9 cellular contexts compared by ENCODE assay signal in the genomic region with DNA sequence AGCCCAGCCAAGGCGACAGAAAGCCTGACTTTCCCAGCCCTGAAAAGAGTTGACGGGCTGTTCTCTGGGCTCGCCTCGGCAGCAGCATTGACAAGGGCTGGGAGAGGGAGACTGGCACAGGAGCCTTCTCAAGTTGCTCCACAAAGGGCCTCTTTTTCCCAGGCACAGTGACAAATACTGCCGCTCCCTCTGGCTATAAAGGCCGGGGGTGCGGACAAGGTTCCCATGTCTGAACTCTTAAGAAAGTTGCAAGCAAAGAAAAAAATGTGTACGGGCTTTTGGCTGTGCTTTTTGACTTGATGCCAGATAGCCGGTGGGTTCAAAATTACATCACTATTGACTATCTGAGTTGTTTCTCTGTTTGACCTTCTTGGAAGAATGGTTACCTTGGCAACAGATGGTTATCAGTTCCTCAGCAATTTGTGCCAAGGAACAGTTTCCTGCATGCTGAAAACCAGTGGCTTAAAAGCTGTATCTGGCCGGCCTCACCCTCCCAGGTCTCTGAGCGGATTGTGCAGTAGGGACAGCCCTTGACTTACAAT.
DNase-seq lines count a peak whose midpoint lies in the region; ATAC-seq lines count a peak whose summit lies in the region.
"Had no signal": no experiment of that assay in that cellular context is flagged by ENCODE, and none has a peak within 500 bp of the region (broad histone marks: within the 10 kb centered on the region; RNA-seq: fewer than 3 reads in every experiment).

No MANE protein-coding gene starts in this region.

- H3K9ac ChIP-seq in mesendoderm (ENCODE audit: low read length): no peak overlapping the region

- no peak overlapping the region for H4K5ac ChIP-seq in mesendoderm (ENCODE audit: low read length)

- H3K79me1 ChIP-seq in mesendoderm (ENCODE audit: low read length): no peaks in the 10 kb centered on the region

- no CpG with 5 or more reads among the region's 11 CpGs for WGBS in mesendoderm (ENCODE audit: extremely low coverage, insufficient coverage, low lambda C conversion rate)

- no peak overlapping the region for H2AFZ ChIP-seq in ACC112 (ENCODE audit: low read length, unreplicated experiment)

- H3K4me2 ChIP-seq in mesendoderm (ENCODE audit: low read length): no peak overlapping the region

- H3K4me3 ChIP-seq in ACC112 (ENCODE audit: low read depth, low read length) (no peak overlapping the region), mesendoderm (ENCODE audit: low read length) (no peak overlapping the region)

- H3K4ac ChIP-seq in mesendoderm (ENCODE audit: low read depth, low read length): no peak overlapping the region

- H3K79me2 ChIP-seq in ACC112 (ENCODE audit: control insufficient read depth, insufficient read depth, low read length, unreplicated experiment) (no peaks in the 10 kb centered on the region), mesendoderm (ENCODE audit: control insufficient read depth, insufficient read depth, low read length) (no peaks in the 10 kb centered on the region)

- no peaks in the 10 kb centered on the region for H3K36me3 Mint-ChIP-seq in stimulated activated memory B cell treated with anti-CD40 and anti-IgM and Interleukin-4, amounts not matched to agents 10 μg/mL and 1 μg/mL and 100 μg/mL, for 72 hours

- H3K23ac ChIP-seq in mesendoderm (ENCODE audit: low read length): no peak overlapping the region

- H3K27me3 Mint-ChIP-seq in stimulated activated memory B cell treated with anti-CD40 and anti-IgM and Interleukin-4, amounts not matched to agents 10 μg/mL and 1 μg/mL and 100 μg/mL, for 72 hours: peaks cover 54% of the 10 kb centered on the region

- H3K27ac ChIP-seq in ACC112 (ENCODE audit: low read depth, low read length) (peak overlapping the region; percentile 55), mesendoderm (ENCODE audit: low read depth, low read length) (no peak overlapping the region)

- no peak overlapping the region for H3K27ac Mint-ChIP-seq in stimulated activated memory B cell treated with anti-CD40 and anti-IgM and Interleukin-4, amounts not matched to agents 10 μg/mL and 1 μg/mL and 100 μg/mL, for 72 hours
- H3K27ac Mint-ChIP-seq: T-helper 1 cell treated with Interleukin-12 subunit alpha and Interleukin-12 subunit beta and Interleukin-4 antibody, amounts not matched to agents 30 μg/mL and 1 μg/mL, for 36 hours had no signal

- peak overlapping the region; percentile 86 for H3K18ac ChIP-seq in mesendoderm (ENCODE audit: low read length)

- H3K4me3 Mint-ChIP-seq in stimulated activated memory B cell treated with anti-CD40 and anti-IgM and Interleukin-4, amounts not matched to agents 10 μg/mL and 1 μg/mL and 100 μg/mL, for 72 hours: no peak overlapping the region
- H3K4me3 Mint-ChIP-seq: T-helper 1 cell treated with Interleukin-12 subunit alpha and Interleukin-12 subunit beta and Interleukin-4 antibody, amounts not matched to agents 30 μg/mL and 1 μg/mL, for 36 hours had no signal

- no peak overlapping the region for H2BK5ac ChIP-seq in mesendoderm (ENCODE audit: low read length)

- H2BK120ac ChIP-seq in mesendoderm (ENCODE audit: low read depth, low read length): no peak overlapping the region

- peak overlapping the region; percentile 51 for H3K56ac ChIP-seq in mesendoderm (ENCODE audit: low read length)

- H3K36me3 ChIP-seq in ACC112 (ENCODE audit: insufficient read depth, low read length): no peaks in the 10 kb centered on the region
- H3K36me3 ChIP-seq in mesendoderm (ENCODE audit: control insufficient read depth, insufficient read depth, low read length): no peaks in the 10 kb centered on the region

- peaks cover 3% of the 10 kb centered on the region for H3K9me3 Mint-ChIP-seq in stimulated activated memory B cell treated with anti-CD40 and anti-IgM and Interleukin-4, amounts not matched to agents 10 μg/mL and 1 μg/mL and 100 μg/mL, for 72 hours
- H3K9me3 Mint-ChIP-seq: T-helper 1 cell treated with Interleukin-12 subunit alpha and Interleukin-12 subunit beta and Interleukin-4 antibody, amounts not matched to agents 30 μg/mL and 1 μg/mL, for 36 hours had no signal

- DNase-seq in NCI-H146 (lab: John Stamatoyannopoulos, UW): peak; percentile 74
- peak; percentile 62 for DNase-seq in dedifferentiated amniotic fluid mesenchymal stem cell (ENCODE audit: extremely low spot score)
- DNase-seq in mesendoderm: peak; percentile 97
- DNase-seq in NCI-H1694 (lab: John Stamatoyannopoulos, UW): no peak
- no peak for DNase-seq in activated T-cell treated with anti-CD3 and anti-CD28 coated beads for 4 hours
- DNase-seq in stimulated activated CD4-positive, alpha-beta T cell treated with anti-CD3 and anti-CD28 coated beads, Interleukin-1b, Interleukin-23, amount 100 ng/mL, for 48 hours: no peak

- no peak overlapping the region for H4K8ac ChIP-seq in mesendoderm (ENCODE audit: low read depth, low read length)

- H3K4me1 Mint-ChIP-seq in stimulated activated memory B cell treated with anti-CD40 and anti-IgM and Interleukin-4, amounts not matched to agents 10 μg/mL and 1 μg/mL and 100 μg/mL, for 72 hours: no peaks in the 10 kb centered on the region

- no peak overlapping the region for H2AK5ac ChIP-seq in mesendoderm (ENCODE audit: low read length)

- 0 out of 2 replicates have a peak, but pooled peaks cover 5% of the 10 kb centered on the region for H3K27me3 ChIP-seq in ACC112 (ENCODE audit: insufficient read depth, low read length)
- H3K27me3 ChIP-seq in mesendoderm (ENCODE audit: insufficient read depth, low read length, poor library complexity): no peaks in the 10 kb centered on the region

- H3K4me1 ChIP-seq in ACC112 (ENCODE audit: control insufficient read depth, insufficient read depth, low read length, unreplicated experiment): peaks cover 30% of the 10 kb centered on the region
- peaks cover 6% of the 10 kb centered on the region for H3K4me1 ChIP-seq in mesendoderm (ENCODE audit: control insufficient read depth, low read depth, low read length)

- no peak for ATAC-seq in stimulated activated memory B cell treated with anti-CD40 and anti-IgM and Interleukin-4, amounts not matched to agents 10 μg/mL and 1 μg/mL and 100 μg/mL, for 72 hours

- no peak overlapping the region for H2BK15ac ChIP-seq in mesendoderm (replicated peaks; ENCODE audit: low read depth)

Comparison
In these comparisons a context has a peak if more than half of its experiments do, and no peak if none do; other contexts are left out.
1. DNase-seq: peak in NCI-H146 (single experiment), dedifferentiated amniotic fluid mesenchymal stem cell (single experiment) and mesendoderm (single experiment); none in NCI-H1694 (single experiment), activated T-cell treated with anti-CD3 and anti-CD28 coated beads for 4 hours (single experiment) and stimulated activated CD4-positive, alpha-beta T cell treated with anti-CD3 and anti-CD28 coated beads, Interleukin-1b, Interleukin-23, amount 100 ng/mL, for 48 hours (single experiment).